Comparison of ENCODE assay signal across 8 cellular contexts in the genomic region with DNA sequence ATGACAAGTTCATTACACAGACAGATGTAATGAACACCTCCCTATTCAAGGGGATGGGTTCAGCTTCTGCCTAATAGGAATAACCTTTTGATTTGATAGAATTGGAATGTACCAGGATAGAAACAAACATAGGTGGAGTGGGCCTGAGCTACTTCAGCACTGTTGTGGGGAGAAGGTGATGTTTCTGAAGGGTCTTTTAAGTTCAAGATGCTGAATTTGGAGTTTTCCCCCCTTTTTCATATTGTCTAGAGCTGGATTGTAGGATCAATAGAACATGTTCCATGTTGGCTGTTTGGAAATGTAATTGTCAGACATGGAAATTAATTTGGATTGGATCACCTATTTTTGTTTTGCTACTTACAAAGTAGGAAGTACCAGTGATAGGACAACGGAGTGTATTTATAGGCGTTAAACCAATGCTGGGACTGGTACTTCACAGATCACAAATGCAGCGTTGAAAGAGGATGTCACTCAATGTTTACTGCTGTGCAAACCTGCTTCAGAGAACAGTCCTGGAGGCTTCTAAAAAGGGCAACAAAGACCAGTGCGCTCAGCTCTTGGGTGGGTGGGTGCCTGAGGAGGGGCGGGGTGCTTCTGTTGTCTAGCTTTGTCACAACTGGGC. TPM values are rescaled to one million over a fixed set of nuclear protein-coding genes. Genes with fewer than 3 reads are reported as not detected.
DNase-seq lines count a peak whose midpoint lies in the region; ATAC-seq, FAIRE-seq and TF ChIP-seq lines count a peak whose summit lies in the region.

No MANE protein-coding gene starts in this region.

- peak in 2 of 5 donors; percentile 23 to 27 for DNase-seq in heart left ventricle
- DNase-seq in Right ventricle myocardium inferior (ENCODE audit: missing footprints): no peak
- no peak for DNase-seq in activated T-helper 2 cell treated with anti-CD3 and anti-CD28 coated beads, Interferon-gamma antibody, Interleukin-2, Interleukin-4, amounts not matched to agents 10 μg/mL and 5 μg/mL and 100 μg/mL, durations not matched to agents 14 hours and 24 hours and 36 hours (ENCODE audit: low spot score)
- DNase-seq in kidney: no peak
- DNase-seq in upper lobe of left lung: no peak
- DNase-seq in NCI-H226: no peak
- no peak for DNase-seq in body of pancreas
- no peak for DNase-seq in nucleus accumbens (lab: John Stamatoyannopoulos, UW)

- no peaks in the 10 kb centered on the region for H3K9me3 Mint-ChIP-seq in activated T-helper 2 cell treated with anti-CD3 and anti-CD28 coated beads, Interferon-gamma antibody, Interleukin-2, Interleukin-4, amounts not matched to agents 10 μg/mL and 5 μg/mL and 100 μg/mL, durations not matched to agents 14 hours and 24 hours and 36 hours

- peaks cover 22% of the 10 kb centered on the region for H3K4me1 Mint-ChIP-seq in activated T-helper 2 cell treated with anti-CD3 and anti-CD28 coated beads, Interferon-gamma antibody, Interleukin-2, Interleukin-4, amounts not matched to agents 10 μg/mL and 5 μg/mL and 100 μg/mL, durations not matched to agents 14 hours and 24 hours and 36 hours (ENCODE audit: low read depth)

- intact Hi-C loops in heart left ventricle (cut with DNase I): loop anchor here (2.0 to 10.0 kb wide), 11 partner anchors 79 to 314 kb away; no protein-coding TSS in a partner anchor
- intact Hi-C loops in Right ventricle myocardium inferior (cut with DNase I): loop anchor here (5.0 kb wide), 2 partner anchors 94 to 146 kb away; no protein-coding TSS in a partner anchor
- intact Hi-C loops in activated T-helper 2 cell treated with anti-CD3 and anti-CD28 coated beads, Interferon-gamma antibody, Interleukin-2, Interleukin-4, amounts not matched to agents 10 μg/mL and 5 μg/mL and 100 μg/mL, durations not matched to agents 14 hours and 24 hours and 36 hours (cut with micrococcal nuclease): loop anchor here (2.0 to 10.0 kb wide), 5 partner anchors 226 to 659 kb away; partner anchors contain the start of genes EDEM3, RNF2 and TSEN15
- intact Hi-C loops in kidney (cut with DNase I): no loop called here
- intact Hi-C loops in body of pancreas (cut with DNase I): no loop called here

- no peak overlapping the region for H3K27ac Mint-ChIP-seq in activated T-helper 2 cell treated with anti-CD3 and anti-CD28 coated beads, Interferon-gamma antibody, Interleukin-2, Interleukin-4, amounts not matched to agents 10 μg/mL and 5 μg/mL and 100 μg/mL, durations not matched to agents 14 hours and 24 hours and 36 hours

- TF ChIP-seq CTCF in heart left ventricle (IDR thresholded peaks at IDR 0.05) (no peak), kidney (IDR thresholded peaks at IDR 0.05; ENCODE audit: borderline replicate concordance, extremely low read depth, insufficient read depth) (no peak), upper lobe of left lung (IDR thresholded peaks at IDR 0.05) (no peak), body of pancreas (IDR thresholded peaks at IDR 0.05) (no peak)

- H3K27me3 ChIP-seq in heart left ventricle: no peaks in the 10 kb centered on the region
- peaks cover 0 to 8% (median 0%) of the 10 kb centered on the region in 4 donors for H3K27me3 ChIP-seq in upper lobe of left lung
- H3K27me3 ChIP-seq in body of pancreas: no peaks in the 10 kb centered on the region

- no peak for FAIRE-seq in kidney (lab: Jason Lieb, UNC)

- peak; percentile 1 to 39 (median 18) for ATAC-seq in heart left ventricle
- ATAC-seq in Right ventricle myocardium inferior: no peak
- no peak for ATAC-seq in upper lobe of left lung (ENCODE audit: low FRiP score in 2 of 2)
- ATAC-seq in body of pancreas: no peak

- H3K9me3 ChIP-seq in heart left ventricle (no peaks in the 10 kb centered on the region), kidney (ENCODE audit: control insufficient read depth in 1 of 2, low read length in 2 of 2) (no peaks in the 10 kb centered on the region), upper lobe of left lung (no peaks in the 10 kb centered on the region), body of pancreas (no peaks in the 10 kb centered on the region)

- no peaks in the 10 kb centered on the region for H3K36me3 Mint-ChIP-seq in activated T-helper 2 cell treated with anti-CD3 and anti-CD28 coated beads, Interferon-gamma antibody, Interleukin-2, Interleukin-4, amounts not matched to agents 10 μg/mL and 5 μg/mL and 100 μg/mL, durations not matched to agents 14 hours and 24 hours and 36 hours (ENCODE audit: low read depth)

- 21 to 27% (median 24%) methylated on average over 5 of the region's 5 CpGs for WGBS in heart left ventricle, 4 donors
- 49 to 52% methylated on average over 5 of the region's 5 CpGs for whole genome bisulfite sequencing in upper lobe of left lung, 2 donors
- WGBS in body of pancreas, 2 donors: 51 to 55% methylated on average over 5 of the region's 5 CpGs

- peaks cover 0 to 61% (median 37%) of the 10 kb centered on the region in 12 donors for H3K4me1 ChIP-seq in heart left ventricle
- peaks cover 0 to 6% of the 10 kb centered on the region in 2 donors for H3K4me1 ChIP-seq in kidney (ENCODE audit: control insufficient read depth in 1 of 2, insufficient read depth in 1 of 2, low read depth in 1 of 2, low read length in 2 of 2)
- peaks cover 11 to 45% (median 22%) of the 10 kb centered on the region in 4 donors for H3K4me1 ChIP-seq in upper lobe of left lung
- peaks cover 16% of the 10 kb centered on the region for H3K4me1 ChIP-seq in body of pancreas

- TF ChIP-seq EP300 in upper lobe of left lung (IDR thresholded peaks at IDR 0.05): no peak

- H3K36me3 ChIP-seq in heart left ventricle: no peaks in the 10 kb centered on the region
- H3K36me3 ChIP-seq in kidney (ENCODE audit: control insufficient read depth in 1 of 2, insufficient read depth in 2 of 2, low read length in 2 of 2): no peaks in the 10 kb centered on the region
- H3K36me3 ChIP-seq in upper lobe of left lung: no peaks in the 10 kb centered on the region
- H3K36me3 ChIP-seq in body of pancreas (replicated peaks in 1 of 2; ENCODE audit: insufficient read depth in 1 of 2, low read depth in 2 of 2): no peaks in the 10 kb centered on the region

- H3K9ac ChIP-seq in kidney (ENCODE audit: low read length in 2 of 2): peak overlapping the region in 1 of 2 donors; percentile 38

- H3K4me3 ChIP-seq in heart left ventricle (peak overlapping the region; percentile 85 to 99 (median 94)), kidney (ENCODE audit: low read length in 2 of 2) (peak overlapping the region; percentile 79 to 82), upper lobe of left lung (peak overlapping the region in 3 of 4 donors; percentile 68 to 95 (median 91)), body of pancreas (no peak overlapping the region)

- H3K27ac ChIP-seq in heart left ventricle: peak overlapping the region; percentile 83 to 97 (median 92)
- no peak overlapping the region for H3K27ac ChIP-seq in kidney (ENCODE audit: low read depth in 2 of 2, low read length in 2 of 2)
- H3K27ac ChIP-seq in upper lobe of left lung: peak overlapping the region in 3 of 4 donors; percentile 81 to 92 (median 91)
- H3K27ac ChIP-seq in body of pancreas: peak overlapping the region in 1 of 4 donors; percentile 82

- TF ChIP-seq POLR2A in heart left ventricle (IDR thresholded peaks at IDR 0.05) (no peak), upper lobe of left lung (IDR thresholded peaks at IDR 0.05) (no peak), body of pancreas (IDR thresholded peaks at IDR 0.05) (no peak)

- H3K4me3 Mint-ChIP-seq in activated T-helper 2 cell treated with anti-CD3 and anti-CD28 coated beads, Interferon-gamma antibody, Interleukin-2, Interleukin-4, amounts not matched to agents 10 μg/mL and 5 μg/mL and 100 μg/mL, durations not matched to agents 14 hours and 24 hours and 36 hours (ENCODE audit: low read depth): peak overlapping the region; percentile 87

- H3K27me3 Mint-ChIP-seq in activated T-helper 2 cell treated with anti-CD3 and anti-CD28 coated beads, Interferon-gamma antibody, Interleukin-2, Interleukin-4, amounts not matched to agents 10 μg/mL and 5 μg/mL and 100 μg/mL, durations not matched to agents 14 hours and 24 hours and 36 hours (ENCODE audit: low read depth): peaks cover 69% of the 10 kb centered on the region

RNA-seq across cellular contexts. Expression of gene C1orf21, which starts 2.0 kb away (rescaled TPM):
- total RNA-seq in heart left ventricle (10 to 100 TPM; 57.5 to 81.3 (median 69.2) TPM), Right ventricle myocardium inferior (54.5 TPM), kidney (18.3 TPM), upper lobe of left lung (100 to 1,000 TPM in 1 of 6 donors, 10 to 100 TPM in 5; 21.4 to 110 (median 49.2) TPM), body of pancreas (10 to 100 TPM in 1 of 2 donors, 1 to 10 TPM in 1; 8.3 to 10.2 TPM)
- polyA plus RNA-seq in heart left ventricle (10 to 100 TPM; 32.0 to 32.3 TPM), kidney (ENCODE audit: insufficient read depth, low read depth, low replicate concordance) (18.6 TPM)
- 3.4 and 4.2 TPM in 2 replicates for total RNA-seq in activated T-helper 2 cell treated with anti-CD3 and anti-CD28 coated beads, Interferon-gamma antibody, Interleukin-2, Interleukin-4, amounts not matched to agents 10 μg/mL and 5 μg/mL and 100 μg/mL, durations not matched to agents 14 hours and 24 hours and 36 hours

Comparison
In these comparisons a context has a peak if more than half of its experiments do, and no peak if none do; other contexts are left out.
1. ATAC-seq: peak in heart left ventricle (4 of 4); none in Right ventricle myocardium inferior (single experiment), upper lobe of left lung (0 of 2) and body of pancreas (single experiment).
2. H3K27ac ChIP-seq: peak in heart left ventricle (12 of 12) and upper lobe of left lung (3 of 4); none in kidney (0 of 2).
3. H3K4me3 ChIP-seq: peak in heart left ventricle (12 of 12), kidney (2 of 2) and upper lobe of left lung (3 of 4); none in body of pancreas (0 of 2).
4. intact Hi-C loops: an anchor here in heart left ventricle (2.0 to 10.0 kb wide), Right ventricle myocardium inferior (5.0 kb wide) and activated T-helper 2 cell treated with anti-CD3 and anti-CD28 coated beads, Interferon-gamma antibody, Interleukin-2, Interleukin-4, amounts not matched to agents 10 μg/mL and 5 μg/mL and 100 μg/mL, durations not matched to agents 14 hours and 24 hours and 36 hours (2.0 to 10.0 kb wide); none called in kidney and body of pancreas.